8 cellular contexts compared by ENCODE assay signal in the genomic region with DNA sequence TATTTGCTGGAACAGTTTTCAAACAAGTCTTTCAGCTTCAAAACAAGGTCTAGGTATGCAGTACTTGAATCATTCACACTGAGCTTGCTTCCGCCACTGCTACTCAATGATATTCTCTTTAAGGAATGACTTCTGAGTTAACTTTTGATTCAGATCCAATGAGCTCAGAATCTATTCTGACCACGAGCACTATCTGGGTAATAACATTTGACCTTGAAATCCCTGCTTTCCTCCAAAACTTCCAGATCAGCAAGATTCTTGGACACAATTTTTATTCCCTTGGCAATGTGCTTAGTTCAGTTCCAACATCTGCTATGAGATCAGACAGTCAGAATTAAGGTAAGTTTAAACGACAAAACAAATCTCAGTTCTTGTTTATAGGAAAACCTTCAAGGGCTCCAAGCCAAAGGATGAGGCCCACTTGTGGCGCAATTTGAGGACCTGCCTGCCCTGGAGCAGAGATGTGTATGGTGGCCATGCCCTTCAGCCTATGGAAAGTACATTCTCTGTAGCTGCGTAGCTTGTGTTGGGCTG.
A peak's percentile ranks its signal among the peaks of the same experiment; 100 is the strongest.
DNase-seq lines count a peak whose midpoint lies in the region; ATAC-seq, FAIRE-seq and TF ChIP-seq lines count a peak whose summit lies in the region.

No MANE protein-coding gene starts in this region.

- H3K27ac Mint-ChIP-seq in glutamatergic neuron (ENCODE audit: unreplicated experiment): no peak overlapping the region

- TF ChIP-seq CTCF in glutamatergic neuron (IDR thresholded peaks at IDR 0.05; ENCODE audit: partially characterized antibody, unreplicated experiment): no peak

- peaks cover 98% of the 10 kb centered on the region for H3K4me1 Mint-ChIP-seq in activated T-cell treated with anti-CD3 and anti-CD28 coated beads, Interleukin-2, amount 50 U/mL, for 4 hours (ENCODE audit: low read depth)
- peaks cover 81% of the 10 kb centered on the region for H3K4me1 Mint-ChIP-seq in glutamatergic neuron (ENCODE audit: low read depth, unreplicated experiment)

- H3K4me3 ChIP-seq in skin epidermis: peak overlapping the region in 1 of 7 experiments; percentile 20

- H3K4me3 Mint-ChIP-seq in activated T-cell treated with anti-CD3 and anti-CD28 coated beads, Interleukin-2, amount 50 U/mL, for 4 hours: peak overlapping the region; percentile 86
- H3K4me3 Mint-ChIP-seq in glutamatergic neuron (ENCODE audit: unreplicated experiment): peak overlapping the region; percentile 27

- H3K9me3 Mint-ChIP-seq in activated T-cell treated with anti-CD3 and anti-CD28 coated beads, Interleukin-2, amount 50 U/mL, for 4 hours: no peaks in the 10 kb centered on the region
- H3K9me3 Mint-ChIP-seq in glutamatergic neuron (ENCODE audit: unreplicated experiment): peaks cover 3% of the 10 kb centered on the region

- TF ChIP-seq POLR2A in GM12891 (IDR thresholded peaks at IDR 0.05; ENCODE audit: low read depth, low read length): peak; percentile 39; the same call in 1 of the 2 replicates

- peaks cover 19% of the 10 kb centered on the region for H3K36me3 Mint-ChIP-seq in activated T-cell treated with anti-CD3 and anti-CD28 coated beads, Interleukin-2, amount 50 U/mL, for 4 hours (ENCODE audit: insufficient read depth)
- no peaks in the 10 kb centered on the region for H3K36me3 Mint-ChIP-seq in glutamatergic neuron (ENCODE audit: unreplicated experiment)

- H3K27ac ChIP-seq in skin epidermis: peak overlapping the region in 20 of 21 experiments; percentile 58 to 91 (median 82)

- no peaks in the 10 kb centered on the region for H3K27me3 Mint-ChIP-seq in activated T-cell treated with anti-CD3 and anti-CD28 coated beads, Interleukin-2, amount 50 U/mL, for 4 hours (ENCODE audit: low read depth)
- peaks cover 2% of the 10 kb centered on the region for H3K27me3 Mint-ChIP-seq in glutamatergic neuron (ENCODE audit: unreplicated experiment)

- ATAC-seq in activated T-cell treated with anti-CD3 and anti-CD28 coated beads, Interleukin-2, amount 50 U/mL, for 4 hours: no peak
- ATAC-seq in GM19455 (IDR thresholded peaks at IDR 0.05; ENCODE audit: unreplicated experiment) (no peak), GM18907 (IDR thresholded peaks at IDR 0.05; ENCODE audit: unreplicated experiment) (no peak)

- DNase-seq in GM12891 (ENCODE audit: insufficient read length, low spot score) (no peak), glutamatergic neuron (no peak), NCI-H1092 (lab: John Stamatoyannopoulos, UW) (no peak), RKO (ENCODE audit: low spot score) (no peak)
- no peak for DNase-seq in activated T-cell treated with anti-CD3 and anti-CD28 coated beads, Interleukin-2, amount 50 U/mL, for 4 hours

- peak; percentile 76 for FAIRE-seq in GM12891 (lab: Jason Lieb, UNC)

TF ChIP-seq in GM12891, 5 proteins besides CTCF, POLR2A, EP300 and RAD21:
- TF ChIP-seq POLR2AphosphoS5 (IDR thresholded peaks at IDR 0.05; ENCODE audit: low read depth, low read length) (peak; percentile 73), TAF1 (IDR thresholded peaks at IDR 0.05; ENCODE audit: low read depth, low read length) (peak; percentile 23; the same call in 1 of the 2 replicates), POU2F2 (IDR thresholded peaks at IDR 0.05; ENCODE audit: low read depth, low read length) (no peak; the same call in none of the 2 replicates)
